8 cellular contexts compared by ENCODE assay signal in genomic region chr4:152640058-152640921, GRCh38. TPM values are rescaled to one million over a fixed set of nuclear protein-coding genes. Genes with fewer than 3 reads are reported as not detected.
DNase-seq lines count a peak whose midpoint lies in the region; ATAC-seq, FAIRE-seq and TF ChIP-seq lines count a peak whose summit lies in the region.

No MANE protein-coding gene starts in this region.

- no peak for TF ChIP-seq POLR2A in H54 (IDR thresholded peaks at IDR 0.05; ENCODE audit: low read depth, low read length)

- H3K27me3 ChIP-seq in hepatocyte (no peaks in the 10 kb centered on the region), tibial artery (no peaks in the 10 kb centered on the region)

- H3K4me1 Mint-ChIP-seq in WTC11: peaks cover 45% of the 10 kb centered on the region

- H3K27me3 Mint-ChIP-seq in WTC11 (ENCODE audit: low read depth): no peaks in the 10 kb centered on the region

- H3K27ac Mint-ChIP-seq in WTC11: no peak overlapping the region

- no peaks in the 10 kb centered on the region for H3K9me2 ChIP-seq in hepatocyte (replicated peaks; ENCODE audit: insufficient read depth)

- H3K9me3 ChIP-seq in hepatocyte (ENCODE audit: low read depth): no peaks in the 10 kb centered on the region
- no peaks in the 10 kb centered on the region for H3K9me3 ChIP-seq in tibial artery

- H3K4me2 ChIP-seq in hepatocyte: no peak overlapping the region

- no peaks in the 10 kb centered on the region for H3K79me2 ChIP-seq in hepatocyte

- peak; percentile 49 for ATAC-seq in WTC11
- no peak for ATAC-seq in HG02763 (IDR thresholded peaks at IDR 0.05; ENCODE audit: unreplicated experiment)

- no peak for FAIRE-seq in H54 (lab: Jason Lieb, UNC)

- 52% methylated on average over 8 of the region's 8 CpGs for WGBS in hepatocyte (ENCODE audit: low lambda C conversion rate, missing lambda C conversion rate)

- intact Hi-C loops in tibial artery (cut with DNase I; ENCODE audit: low total_unique reads) (loop anchor here (5.0 kb wide), 1 partner anchor 143 kb away; no protein-coding TSS in a partner anchor), posterior cingulate gyrus (cut with DNase I) (loop anchor here (1.0 to 10.0 kb wide), 3 partner anchors 95 to 186 kb away; no protein-coding TSS in a partner anchor)

- H3K36me3 ChIP-seq in hepatocyte (replicated peaks; ENCODE audit: insufficient read depth, low read depth) (no peaks in the 10 kb centered on the region), tibial artery (no peaks in the 10 kb centered on the region)

- H3K9me3 Mint-ChIP-seq in WTC11: no peaks in the 10 kb centered on the region

- no peak overlapping the region for H3K4me3 ChIP-seq in hepatocyte
- no peak overlapping the region for H3K4me3 ChIP-seq in tibial artery

- H3K27ac ChIP-seq in hepatocyte: no peak overlapping the region
- H3K27ac ChIP-seq in tibial artery: no peak overlapping the region

- H3K4me3 Mint-ChIP-seq in WTC11: no peak overlapping the region

- no peaks in the 10 kb centered on the region for H3K36me3 Mint-ChIP-seq in WTC11

- peak; percentile 55 for TF ChIP-seq CTCF in WTC11 (IDR thresholded peaks at IDR 0.05)
- TF ChIP-seq CTCF in hepatocyte (IDR thresholded peaks at IDR 0.05; ENCODE audit: poor library complexity): peak; percentile 72
- TF ChIP-seq CTCF in tibial artery (IDR thresholded peaks at IDR 0.05): peak; percentile 44 to 47

- CTCF ChIA-PET in WTC11 (lab: Charles Lee): interaction anchor here (0.6 to 2.0 kb wide), 14 partner anchors 25 to 232 kb away, joined by 3 to 23 read pairs (median 4); no protein-coding TSS in a partner anchor

- peak; percentile 74 for DNase-seq in DMS53 (lab: John Stamatoyannopoulos, UW)
- peak; percentile 48 to 61 for DNase-seq in Kasumi-1 (lab: John Stamatoyannopoulos, UW)
- DNase-seq in WTC11 (ENCODE audit: low spot score): no peak
- peak; percentile 25 for DNase-seq in hepatocyte (ENCODE audit: low spot score)
- no peak for DNase-seq in tibial artery
- no peak for DNase-seq in posterior cingulate gyrus
- DNase-seq in H54 (ENCODE audit: insufficient read length, low spot score): no peak

- H4K20me1 ChIP-seq in hepatocyte (ENCODE audit: insufficient read depth, poor library complexity, severe bottlenecking): no peaks in the 10 kb centered on the region

- POLR2A ChIA-PET in WTC11 (lab: Charles Lee): no interaction called here

- H3K4me1 ChIP-seq in hepatocyte (ENCODE audit: insufficient read depth): no peaks in the 10 kb centered on the region
- no peaks in the 10 kb centered on the region for H3K4me1 ChIP-seq in tibial artery

- H2AFZ ChIP-seq in hepatocyte: no peak overlapping the region

TF ChIP-seq in WTC11, 78 proteins besides CTCF, POLR2A, EP300 and RAD21:
- TF ChIP-seq OVOL2 (CRISPR knock-in tag; IDR thresholded peaks at IDR 0.05; ENCODE audit: borderline replicate concordance) (no peak), NR2C2 (CRISPR knock-in tag; IDR thresholded peaks at IDR 0.05) (no peak), ESRRA (CRISPR knock-in tag; IDR thresholded peaks at IDR 0.05; ENCODE audit: borderline replicate concordance) (no peak), GRHL2 (CRISPR knock-in tag; IDR thresholded peaks at IDR 0.05; ENCODE audit: insufficient replicate concordance, severe bottlenecking) (no peak), FOXJ3 (CRISPR knock-in tag; IDR thresholded peaks at IDR 0.05; ENCODE audit: borderline replicate concordance) (no peak), FOXP1 (CRISPR knock-in tag; IDR thresholded peaks at IDR 0.05; ENCODE audit: borderline replicate concordance) (no peak), E2F4 (CRISPR knock-in tag; IDR thresholded peaks at IDR 0.05; ENCODE audit: borderline replicate concordance, low read depth) (no peak), PRRX2 (CRISPR knock-in tag; IDR thresholded peaks at IDR 0.05) (no peak), GABPB1 (CRISPR knock-in tag; IDR thresholded peaks at IDR 0.05) (no peak), RORB (CRISPR knock-in tag; IDR thresholded peaks at IDR 0.05) (no peak), CREM (CRISPR knock-in tag; IDR thresholded peaks at IDR 0.05) (no peak), SMAD4 (CRISPR knock-in tag; IDR thresholded peaks at IDR 0.05) (no peak)
- TF ChIP-seq, protein P1, sequence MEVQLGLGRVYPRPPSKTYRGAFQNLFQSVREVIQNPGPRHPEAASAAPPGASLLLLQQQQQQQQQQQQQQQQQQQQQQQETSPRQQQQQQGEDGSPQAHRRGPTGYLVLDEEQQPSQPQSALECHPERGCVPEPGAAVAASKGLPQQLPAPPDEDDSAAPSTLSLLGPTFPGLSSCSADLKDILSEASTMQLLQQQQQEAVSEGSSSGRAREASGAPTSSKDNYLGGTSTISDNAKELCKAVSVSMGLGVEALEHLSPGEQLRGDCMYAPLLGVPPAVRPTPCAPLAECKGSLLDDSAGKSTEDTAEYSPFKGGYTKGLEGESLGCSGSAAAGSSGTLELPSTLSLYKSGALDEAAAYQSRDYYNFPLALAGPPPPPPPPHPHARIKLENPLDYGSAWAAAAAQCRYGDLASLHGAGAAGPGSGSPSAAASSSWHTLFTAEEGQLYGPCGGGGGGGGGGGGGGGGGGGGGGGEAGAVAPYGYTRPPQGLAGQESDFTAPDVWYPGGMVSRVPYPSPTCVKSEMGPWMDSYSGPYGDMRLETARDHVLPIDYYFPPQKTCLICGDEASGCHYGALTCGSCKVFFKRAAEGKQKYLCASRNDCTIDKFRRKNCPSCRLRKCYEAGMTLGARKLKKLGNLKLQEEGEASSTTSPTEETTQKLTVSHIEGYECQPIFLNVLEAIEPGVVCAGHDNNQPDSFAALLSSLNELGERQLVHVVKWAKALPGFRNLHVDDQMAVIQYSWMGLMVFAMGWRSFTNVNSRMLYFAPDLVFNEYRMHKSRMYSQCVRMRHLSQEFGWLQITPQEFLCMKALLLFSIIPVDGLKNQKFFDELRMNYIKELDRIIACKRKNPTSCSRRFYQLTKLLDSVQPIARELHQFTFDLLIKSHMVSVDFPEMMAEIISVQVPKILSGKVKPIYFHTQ (CRISPR knock-in tag; IDR thresholded peaks at IDR 0.05): no peak
- TF ChIP-seq, protein P2, sequence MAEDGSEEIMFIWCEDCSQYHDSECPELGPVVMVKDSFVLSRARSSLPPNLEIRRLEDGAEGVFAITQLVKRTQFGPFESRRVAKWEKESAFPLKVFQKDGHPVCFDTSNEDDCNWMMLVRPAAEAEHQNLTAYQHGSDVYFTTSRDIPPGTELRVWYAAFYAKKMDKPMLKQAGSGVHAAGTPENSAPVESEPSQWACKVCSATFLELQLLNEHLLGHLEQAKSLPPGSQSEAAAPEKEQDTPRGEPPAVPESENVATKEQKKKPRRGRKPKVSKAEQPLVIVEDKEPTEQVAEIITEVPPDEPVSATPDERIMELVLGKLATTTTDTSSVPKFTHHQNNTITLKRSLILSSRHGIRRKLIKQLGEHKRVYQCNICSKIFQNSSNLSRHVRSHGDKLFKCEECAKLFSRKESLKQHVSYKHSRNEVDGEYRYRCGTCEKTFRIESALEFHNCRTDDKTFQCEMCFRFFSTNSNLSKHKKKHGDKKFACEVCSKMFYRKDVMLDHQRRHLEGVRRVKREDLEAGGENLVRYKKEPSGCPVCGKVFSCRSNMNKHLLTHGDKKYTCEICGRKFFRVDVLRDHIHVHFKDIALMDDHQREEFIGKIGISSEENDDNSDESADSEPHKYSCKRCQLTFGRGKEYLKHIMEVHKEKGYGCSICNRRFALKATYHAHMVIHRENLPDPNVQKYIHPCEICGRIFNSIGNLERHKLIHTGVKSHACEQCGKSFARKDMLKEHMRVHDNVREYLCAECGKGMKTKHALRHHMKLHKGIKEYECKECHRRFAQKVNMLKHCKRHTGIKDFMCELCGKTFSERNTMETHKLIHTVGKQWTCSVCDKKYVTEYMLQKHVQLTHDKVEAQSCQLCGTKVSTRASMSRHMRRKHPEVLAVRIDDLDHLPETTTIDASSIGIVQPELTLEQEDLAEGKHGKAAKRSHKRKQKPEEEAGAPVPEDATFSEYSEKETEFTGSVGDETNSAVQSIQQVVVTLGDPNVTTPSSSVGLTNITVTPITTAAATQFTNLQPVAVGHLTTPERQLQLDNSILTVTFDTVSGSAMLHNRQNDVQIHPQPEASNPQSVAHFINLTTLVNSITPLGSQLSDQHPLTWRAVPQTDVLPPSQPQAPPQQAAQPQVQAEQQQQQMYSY (CRISPR knock-in tag; IDR thresholded peaks at IDR 0.05): no peak

RNA-seq across cellular contexts. Expression of gene TMEM154, which starts 39.5 kb away (rescaled TPM):
- total RNA-seq in WTC11 (2021): 1.7 to 2.1 TPM (median 1.9 TPM) in 3 replicates
- 1.2 and 1.7 TPM in 2 replicates for total RNA-seq in hepatocyte
- polyA plus RNA-seq in hepatocyte: 0.36 and 6.8 TPM in 2 replicates

Comparison
In these comparisons a context has a peak if more than half of its experiments do, and no peak if none do; other contexts are left out.
1. DNase-seq: peak in DMS53 (single experiment), Kasumi-1 (2 of 2) and hepatocyte (single experiment); none in WTC11 (single experiment), tibial artery (0 of 2), posterior cingulate gyrus (0 of 10) and H54 (single experiment).
2. Peak in every context shown above with its lines, with median percentiles within 50 percentile points of each other: CTCF ChIP-seq.